Comparison of ENCODE assay signal across 32 cellular contexts in the genomic region with DNA sequence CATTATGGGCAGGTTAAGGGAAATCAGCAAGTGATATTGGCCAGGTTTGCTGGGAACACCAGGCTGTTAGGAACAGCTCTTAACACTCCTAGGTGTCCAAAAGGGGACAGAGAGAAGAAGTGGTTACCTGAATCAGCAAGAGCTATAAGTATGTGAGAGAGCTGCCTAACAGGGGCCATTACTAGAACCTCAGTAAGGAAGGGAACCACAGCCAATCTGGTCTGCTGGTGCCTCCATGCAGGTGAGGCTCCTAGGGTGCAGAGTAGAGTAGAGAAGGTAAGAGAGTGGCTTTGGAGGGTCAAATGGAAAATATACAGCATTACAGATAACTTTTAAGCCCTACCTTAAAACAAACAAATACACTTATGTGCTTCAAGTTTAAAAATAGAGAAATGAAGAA.
"Had no signal": no experiment of that assay in that cellular context is flagged by ENCODE, and none has a peak within 500 bp of the region (broad histone marks: within the 10 kb centered on the region; RNA-seq: fewer than 3 reads in every experiment).

No MANE protein-coding gene starts in this region.

- H3K27ac Mint-ChIP-seq: activated CD4-positive, alpha-beta memory T cell treated with anti-CD3 and anti-CD28 coated beads for 36 hours; activated CD8-positive, alpha-beta memory T cell treated with anti-CD3 and anti-CD28 coated beads, Interleukin-2, amount 10 ng/mL, durations not matched to agents 7 days and 5 days; activated CD8-positive, alpha-beta T cell treated with anti-CD3 and anti-CD28 coated beads, Interleukin-2, amount 10 ng/mL, durations not matched to agents 7 days and 5 days; activated naive CD4-positive, alpha-beta T cell treated with anti-CD3 and anti-CD28 coated beads for 36 hours; activated naive CD4-positive, alpha-beta T cell treated with anti-CD3 and anti-CD28 coated beads, Interleukin-2, amount 50 U/mL, for 24 hours; activated naive CD8-positive, alpha-beta T cell treated with anti-CD3 and anti-CD28 coated beads for 36 hours; activated naive CD8-positive, alpha-beta T cell treated with anti-CD3 and anti-CD28 coated beads, Interleukin-2, amount 50 U/mL, for 24 hours; activated T-helper 1 cell treated with anti-CD3 and anti-CD28 coated beads, Interleukin-12 subunit alpha, Interleukin-12 subunit beta, Interleukin-2, Interleukin-4 antibody, amounts not matched to agents 30 ng/mL and 10 ng/mL and 1 ng/mL, durations not matched to agents 14 hours and 24 hours and 36 hours; activated T-helper 2 cell treated with anti-CD3 and anti-CD28 coated beads, Interferon-gamma antibody, Interleukin-2, Interleukin-4, amounts not matched to agents 10 μg/mL and 5 μg/mL and 100 μg/mL, durations not matched to agents 14 hours and 24 hours and 36 hours; T-helper 1 cell treated with Interleukin-12 subunit alpha and Interleukin-12 subunit beta and Interleukin-4 antibody, amounts not matched to agents 30 μg/mL and 1 μg/mL, for 36 hours; T-helper 2 cell treated with Interferon-gamma antibody and Interleukin-4, amounts not matched to agents 5 μg/mL and 100 μg/mL, for 36 hours had no signal

- H3K4me1 Mint-ChIP-seq: activated naive CD4-positive, alpha-beta T cell treated with anti-CD3 and anti-CD28 coated beads, Interleukin-2, amount 50 U/mL, for 24 hours; activated naive CD8-positive, alpha-beta T cell treated with anti-CD3 and anti-CD28 coated beads for 36 hours had no signal

- H3K27me3 Mint-ChIP-seq: activated CD4-positive, alpha-beta memory T cell treated with anti-CD3 and anti-CD28 coated beads for 36 hours; activated CD8-positive, alpha-beta memory T cell treated with anti-CD3 and anti-CD28 coated beads, Interleukin-2, amount 10 ng/mL, durations not matched to agents 7 days and 5 days; activated naive CD4-positive, alpha-beta T cell treated with anti-CD3 and anti-CD28 coated beads, Interleukin-2, amount 50 U/mL, for 24 hours; activated naive CD8-positive, alpha-beta T cell treated with anti-CD3 and anti-CD28 coated beads for 36 hours; activated naive CD8-positive, alpha-beta T cell treated with anti-CD3 and anti-CD28 coated beads, Interleukin-2, amount 50 U/mL, for 24 hours; effector memory CD8-positive, alpha-beta T cell had no signal

- ATAC-seq: activated CD8-positive, alpha-beta memory T cell treated with anti-CD3 and anti-CD28 coated beads, Interleukin-2, amount 10 ng/mL, durations not matched to agents 7 days and 5 days; activated CD8-positive, alpha-beta T cell treated with anti-CD3 and anti-CD28 coated beads, Interleukin-2, amount 10 ng/mL, durations not matched to agents 7 days and 5 days; activated naive CD8-positive, alpha-beta T cell treated with anti-CD3 and anti-CD28 coated beads, Interleukin-2, amount 50 U/mL, for 24 hours; body of pancreas; effector memory CD8-positive, alpha-beta T cell; foreskin keratinocyte; gastrocnemius medialis; heart left ventricle had no signal

- DNase-seq: activated CD4-positive, alpha-beta memory T cell treated with anti-CD3 and anti-CD28 coated beads for 36 hours; activated CD4-positive, alpha-beta T cell treated with anti-CD3 and anti-CD28 coated beads for 48 hours; activated CD8-positive, alpha-beta memory T cell treated with anti-CD3 and anti-CD28 coated beads, Interleukin-2, amount 10 ng/mL, durations not matched to agents 7 days and 5 days; activated CD8-positive, alpha-beta memory T cell treated with anti-CD3 and anti-CD28 coated beads, Interleukin-2, amount 50 U/mL, for 4 hours; activated CD8-positive, alpha-beta T cell treated with anti-CD3 and anti-CD28 coated beads, Interleukin-2, amount 10 ng/mL, durations not matched to agents 7 days and 5 days; activated effector memory CD4-positive, alpha-beta T cell treated with anti-CD3 and anti-CD28 coated beads, Interleukin-2, amount 50 U/mL, for 16 hours; activated naive CD4-positive, alpha-beta T cell treated with anti-CD3 and anti-CD28 coated beads for 36 hours; activated naive CD8-positive, alpha-beta T cell treated with anti-CD3 and anti-CD28 coated beads for 36 hours; activated naive CD8-positive, alpha-beta T cell treated with anti-CD3 and anti-CD28 coated beads, Interleukin-2, amount 50 U/mL, for 24 hours; activated T-cell treated with anti-CD3 and anti-CD28 coated beads, Interleukin-2, amount 50 U/mL, for 1 hour; activated T-cell treated with anti-CD3 and anti-CD28 coated beads, Interleukin-2, amount 50 U/mL, for 48 hours; adrenal gland; amygdala; aorta; body of pancreas; caudate nucleus; cortex of kidney; dermis blood vessel endothelial cell; effector CD4-positive, alpha-beta T cell; effector memory CD8-positive, alpha-beta T cell; erythroblast; foreskin keratinocyte; gastrocnemius medialis; glutamatergic neuron; heart left ventricle; T1000; WERI-Rb-1 had no signal

- H3K4me3 Mint-ChIP-seq: activated CD4-positive, alpha-beta memory T cell treated with anti-CD3 and anti-CD28 coated beads for 36 hours; activated CD8-positive, alpha-beta memory T cell treated with anti-CD3 and anti-CD28 coated beads, Interleukin-2, amount 10 ng/mL, durations not matched to agents 7 days and 5 days; activated CD8-positive, alpha-beta T cell treated with anti-CD3 and anti-CD28 coated beads, Interleukin-2, amount 10 ng/mL, durations not matched to agents 7 days and 5 days; activated naive CD4-positive, alpha-beta T cell treated with anti-CD3 and anti-CD28 coated beads for 36 hours; activated naive CD4-positive, alpha-beta T cell treated with anti-CD3 and anti-CD28 coated beads, Interleukin-2, amount 50 U/mL, for 24 hours; activated naive CD8-positive, alpha-beta T cell treated with anti-CD3 and anti-CD28 coated beads for 36 hours; activated naive CD8-positive, alpha-beta T cell treated with anti-CD3 and anti-CD28 coated beads, Interleukin-2, amount 50 U/mL, for 24 hours; activated T-helper 1 cell treated with anti-CD3 and anti-CD28 coated beads, Interleukin-12 subunit alpha, Interleukin-12 subunit beta, Interleukin-2, Interleukin-4 antibody, amounts not matched to agents 30 ng/mL and 10 ng/mL and 1 ng/mL, durations not matched to agents 14 hours and 24 hours and 36 hours; effector memory CD8-positive, alpha-beta T cell; T-helper 1 cell treated with Interleukin-12 subunit alpha and Interleukin-12 subunit beta and Interleukin-4 antibody, amounts not matched to agents 30 μg/mL and 1 μg/mL, for 36 hours; T-helper 2 cell treated with Interferon-gamma antibody and Interleukin-4, amounts not matched to agents 5 μg/mL and 100 μg/mL, for 36 hours had no signal

- H3K9me3 ChIP-seq: adrenal gland, body of pancreas, gastrocnemius medialis had no signal
